Comparison of ENCODE assay signal across 1 cellular context in genomic region chr2:179022685-179023084, GRCh38.
TF ChIP-seq lines count a peak whose summit lies in the region.

No MANE protein-coding gene starts in this region.

TF ChIP-seq in GM12878, 131 proteins besides CTCF, POLR2A, EP300 and RAD21:
- TF ChIP-seq YY1 (IDR thresholded peaks at IDR 0.05; ENCODE audit: low read depth, low read length): peak; percentile 28; the same call in 1 of the 2 replicates
- TF ChIP-seq CEBPZ (IDR thresholded peaks at IDR 0.05; ENCODE audit: low read depth, low read length): no peak
- TF ChIP-seq RELB (IDR thresholded peaks at IDR 0.05; ENCODE audit: low read depth): no peak
- TF ChIP-seq SIN3A (IDR thresholded peaks at IDR 0.05; ENCODE audit: low read depth, low read length): no peak
- TF ChIP-seq CREM (IDR thresholded peaks at IDR 0.05; ENCODE audit: low read depth): no peak
- TF ChIP-seq EZH2 (IDR thresholded peaks at IDR 0.05; ENCODE audit: borderline replicate concordance, control insufficient read depth, low read depth, low read length): no peak
- no peak for TF ChIP-seq BHLHE40 (IDR thresholded peaks at IDR 0.05; ENCODE audit: borderline replicate concordance in 1 of 2, low read depth in 2 of 2, low read length in 1 of 2)
- TF ChIP-seq HCFC1 (IDR thresholded peaks at IDR 0.05; ENCODE audit: low read length): no peak
